1 cellular context compared by ENCODE assay signal in the genomic region with DNA sequence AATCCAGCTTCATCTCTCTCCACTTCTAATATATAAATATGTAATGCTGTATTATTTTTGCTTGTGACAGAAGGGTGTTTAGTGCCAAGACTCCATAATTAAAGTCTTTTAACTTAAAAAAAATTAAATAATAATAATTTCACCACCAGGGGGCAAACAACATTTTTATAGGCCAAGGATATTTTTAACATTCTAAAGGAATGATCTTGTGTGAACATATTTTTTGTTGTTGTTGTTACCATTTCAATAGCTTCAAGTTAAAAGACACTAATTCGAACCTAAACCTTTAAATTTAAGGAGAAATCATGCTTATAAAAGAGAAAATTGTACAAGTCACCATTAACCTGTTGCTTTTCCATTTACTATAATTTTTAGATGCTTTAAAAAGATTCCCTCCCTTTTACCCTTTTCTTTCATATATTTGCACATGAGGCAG.
TF ChIP-seq lines count a peak whose summit lies in the region.

No MANE protein-coding gene starts in this region.

TF ChIP-seq in GM12878, 131 proteins besides CTCF, POLR2A, EP300 and RAD21 (continued from another document):
- TF ChIP-seq, protein P1, sequence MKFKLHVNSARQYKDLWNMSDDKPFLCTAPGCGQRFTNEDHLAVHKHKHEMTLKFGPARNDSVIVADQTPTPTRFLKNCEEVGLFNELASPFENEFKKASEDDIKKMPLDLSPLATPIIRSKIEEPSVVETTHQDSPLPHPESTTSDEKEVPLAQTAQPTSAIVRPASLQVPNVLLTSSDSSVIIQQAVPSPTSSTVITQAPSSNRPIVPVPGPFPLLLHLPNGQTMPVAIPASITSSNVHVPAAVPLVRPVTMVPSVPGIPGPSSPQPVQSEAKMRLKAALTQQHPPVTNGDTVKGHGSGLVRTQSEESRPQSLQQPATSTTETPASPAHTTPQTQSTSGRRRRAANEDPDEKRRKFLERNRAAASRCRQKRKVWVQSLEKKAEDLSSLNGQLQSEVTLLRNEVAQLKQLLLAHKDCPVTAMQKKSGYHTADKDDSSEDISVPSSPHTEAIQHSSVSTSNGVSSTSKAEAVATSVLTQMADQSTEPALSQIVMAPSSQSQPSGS (IDR thresholded peaks at IDR 0.05; ENCODE audit: low read length): no peak
- TF ChIP-seq BMI1 (IDR thresholded peaks at IDR 0.05; ENCODE audit: borderline replicate concordance) (no peak), CREM (IDR thresholded peaks at IDR 0.05; ENCODE audit: low read depth) (no peak), SMC3 (IDR thresholded peaks at IDR 0.05; ENCODE audit: borderline replicate concordance, low read length) (peak; percentile 4; the same call in 1 of the 2 replicates)
